In genomic region chr11:110173775-110174644, GRCh38 we compare ENCODE assay signal across 8 cellular contexts.
DNase-seq lines count a peak whose midpoint lies in the region; ATAC-seq and TF ChIP-seq lines count a peak whose summit lies in the region.

No MANE protein-coding gene starts in this region.

- H3K27ac ChIP-seq in ACC112 (ENCODE audit: low read depth, low read length) (peak overlapping the region; percentile 87), HL-60 (replicated peaks) (no peak overlapping the region), VCaP (no peak overlapping the region), mammary epithelial cell (ENCODE audit: insufficient read depth, low read depth, low read length) (peak overlapping the region; percentile 36)

- H3K4me3 ChIP-seq in ACC112 (ENCODE audit: low read depth, low read length): peak overlapping the region; percentile 44; the same call in 1 of the 2 replicates
- no peak overlapping the region for H3K4me3 ChIP-seq in HL-60 (replicated peaks; ENCODE audit: insufficient read depth, low read length)
- no peak overlapping the region for H3K4me3 ChIP-seq in mammary epithelial cell (replicated peaks in 1 of 3; ENCODE audit: insufficient read depth in 1 of 3, low read depth in 2 of 3, low read length in 3 of 3)

- DNase-seq in HL-60 (ENCODE audit: low read depth in 1 of 2, low spot score in 1 of 2): peak; percentile 11 to 45
- peak; percentile 50 for DNase-seq in mammary epithelial cell
- DNase-seq in iris pigment epithelial cell (ENCODE audit: low read depth): peak; percentile 87
- peak; percentile 7 to 48 for DNase-seq in stimulated activated CD4-positive, alpha-beta T cell treated with anti-CD3 and anti-CD28 coated beads, Interleukin-1b, Interleukin-23, amount 100 ng/mL, for 1 hour (ENCODE audit: low read depth in 2 of 2)
- DNase-seq in MV-4-11 (lab: John Stamatoyannopoulos, UW): no peak

- H3K9ac ChIP-seq in mammary epithelial cell (ENCODE audit: insufficient read depth, low read length): no peak overlapping the region

- H3K4me1 ChIP-seq in ACC112 (ENCODE audit: control insufficient read depth, insufficient read depth, low read length, unreplicated experiment) (peaks cover 49% of the 10 kb centered on the region), mammary epithelial cell (ENCODE audit: insufficient read depth, low read length) (peaks cover 20% of the 10 kb centered on the region)

- WGBS in mammary epithelial cell (ENCODE audit: low coverage, missing lambda C conversion rate): 18% methylated on average over 14 of the region's 14 CpGs

- ATAC-seq in GM18868 (IDR thresholded peaks at IDR 0.05; ENCODE audit: unreplicated experiment): peak; percentile 68

- in situ Hi-C loops in mammary epithelial cell (cut with MboI; ENCODE audit: low sequenced_read_pairs in 2 of 2): no loop called here

- H4K20me1 ChIP-seq in mammary epithelial cell (ENCODE audit: insufficient read depth, low read length): no peaks in the 10 kb centered on the region

- H2AFZ ChIP-seq in ACC112 (ENCODE audit: low read length, unreplicated experiment) (peak overlapping the region; percentile 17), mammary epithelial cell (ENCODE audit: low read depth, low read length) (peak overlapping the region; percentile 40)

- H3K79me2 ChIP-seq in ACC112 (ENCODE audit: control insufficient read depth, insufficient read depth, low read length, unreplicated experiment): no peaks in the 10 kb centered on the region
- no peaks in the 10 kb centered on the region for H3K79me2 ChIP-seq in mammary epithelial cell (ENCODE audit: insufficient read depth, low read length)

- no peaks in the 10 kb centered on the region for H3K9me3 ChIP-seq in mammary epithelial cell (replicated peaks; ENCODE audit: insufficient read depth, low read length)

- dilution Hi-C loops in mammary epithelial cell (cut with HindIII; ENCODE audit: low sequenced_read_pairs): no loop called here

- CTCF ChIA-PET in mammary epithelial cell (lab: Charles Lee; ENCODE audit: low non-redundant PET): no interaction called here

- TF ChIP-seq CTCF in HL-60 (IDR thresholded peaks at IDR 0.05; ENCODE audit: insufficient read depth, low read length): peak; percentile 71
- peak; percentile 35 for TF ChIP-seq CTCF in VCaP (conservative IDR thresholded peaks at IDR 0.05)
- peak; percentile 91 to 96 for TF ChIP-seq CTCF in mammary epithelial cell (conservative IDR thresholded peaks at IDR 0.05 in 1 of 2, IDR thresholded peaks at IDR 0.05 in 1 of 2; ENCODE audit: extremely low read depth in 1 of 2, insufficient read depth in 1 of 2, low read depth in 1 of 2, low read length in 2 of 2)

- H3K4me2 ChIP-seq in mammary epithelial cell (ENCODE audit: insufficient read depth, low read depth, low read length): peak overlapping the region; percentile 49

- H3K36me3 ChIP-seq in ACC112 (ENCODE audit: insufficient read depth, low read length) (0 out of 2 replicates have a peak, but pooled peaks cover 5% of the 10 kb centered on the region), mammary epithelial cell (ENCODE audit: insufficient read depth, low read length) (peaks cover 4% of the 10 kb centered on the region)

- H3K27me3 ChIP-seq in ACC112 (ENCODE audit: insufficient read depth, low read length): no peaks in the 10 kb centered on the region
- no peaks in the 10 kb centered on the region for H3K27me3 ChIP-seq in HL-60 (ENCODE audit: insufficient read depth, poor library complexity, severe bottlenecking)
- no peaks in the 10 kb centered on the region for H3K27me3 ChIP-seq in mammary epithelial cell (ENCODE audit: insufficient read depth, low read length)

- BruUV-seq in mammary epithelial cell (replicated peaks; lab: Mats Ljungman, UMichigan): no TSS peak

- intact Hi-C loops in mammary epithelial cell (cut with micrococcal nuclease): no loop called here

Comparison
In these comparisons a context has a peak if more than half of its experiments do, and no peak if none do; other contexts are left out.
1. H3K27ac ChIP-seq: peak in ACC112 (single experiment) and mammary epithelial cell (single experiment); none in HL-60 (single experiment) and VCaP (single experiment).
2. CTCF ChIP-seq: peak in every context shown above with its lines; median percentile 94 in mammary epithelial cell; 71 in HL-60; 35 in VCaP.